ENCODE assay signal across 21 cellular contexts in genomic region chr11:127859941-127860354, GRCh38.
DNase-seq lines count a peak whose midpoint lies in the region; ATAC-seq and TF ChIP-seq lines count a peak whose summit lies in the region.
"Had no signal": no experiment of that assay in that cellular context is flagged by ENCODE, and none has a peak within 500 bp of the region (broad histone marks: within the 10 kb centered on the region; RNA-seq: fewer than 3 reads in every experiment).

No MANE protein-coding gene starts in this region.

- no peaks in the 10 kb centered on the region for H3K9me3 ChIP-seq in osteoblast (ENCODE audit: low read depth, low read length)
- H3K9me3 ChIP-seq in esophagus squamous epithelium, result no peaks in the 10 kb centered on the region
- H3K9me3 ChIP-seq: Caco-2, tibial nerve had no signal

- H3K4me2 ChIP-seq in osteoblast (ENCODE audit: insufficient read depth, low read length), result peak overlapping the region; percentile 15

- no peak overlapping the region for H3K4me3 ChIP-seq in brain microvascular endothelial cell (ENCODE audit: low read depth, low read length)
- H3K4me3 ChIP-seq in osteoblast (ENCODE audit: insufficient read depth, low read length), result no peak overlapping the region
- H3K4me3 ChIP-seq in esophagus squamous epithelium, result no peak overlapping the region
- H3K4me3 ChIP-seq: tibial nerve had no signal

- H3K27me3 ChIP-seq in brain microvascular endothelial cell (replicated peaks) (no peaks in the 10 kb centered on the region), osteoblast (ENCODE audit: insufficient read depth, low read length) (no peaks in the 10 kb centered on the region), esophagus squamous epithelium (no peaks in the 10 kb centered on the region)
- H3K27me3 ChIP-seq: tibial nerve had no signal

- no peak overlapping the region for H3K27ac ChIP-seq in brain microvascular endothelial cell
- H3K27ac ChIP-seq in osteoblast (ENCODE audit: low read depth, low read length), result peak overlapping the region; percentile 39
- H3K27ac ChIP-seq in esophagus squamous epithelium, result no peak overlapping the region
- H3K27ac ChIP-seq: tibial nerve, VCaP had no signal

- TF ChIP-seq CTCF in brain microvascular endothelial cell (IDR thresholded peaks at IDR 0.05; ENCODE audit: low read depth, low read length, missing control alignments) (no peak), osteoblast (IDR thresholded peaks at IDR 0.05; ENCODE audit: extremely low read depth, low read depth, low read length) (no peak), esophagus squamous epithelium (IDR thresholded peaks at IDR 0.05) (no peak)

- in situ Hi-C loops in brain microvascular endothelial cell (cut with HindIII; ENCODE audit: low pct_ligation_motif_present, low sequenced_read_pairs), result no loop called here

- intact Hi-C loops in esophagus squamous epithelium (cut with DNase I), result no loop called here

- H3K4me1 ChIP-seq in osteoblast (ENCODE audit: insufficient read depth, low read length), result peaks cover 6% of the 10 kb centered on the region
- H3K4me1 ChIP-seq in esophagus squamous epithelium, result no peaks in the 10 kb centered on the region
- H3K4me1 ChIP-seq: tibial nerve had no signal

- TF ChIP-seq POLR2A in esophagus squamous epithelium (IDR thresholded peaks at IDR 0.05), result no peak

- no peak for ATAC-seq in HG03378 (IDR thresholded peaks at IDR 0.05; ENCODE audit: unreplicated experiment)
- ATAC-seq: left ventricle myocardium superior; sciatic nerve; stimulated activated naive CD8-positive, alpha-beta T cell treated with anti-CD3 and anti-CD28 coated beads, Interleukin-15, Interleukin-2, amounts not matched to agents 100 U/mL and 50 U/mL, for 24 hours; T-cell had no signal

- DNase-seq in EH (ENCODE audit: low read depth) (peak; percentile 21), NCI-H146 treated with DMSO at 0.1 percent for 48 hours (lab: John Stamatoyannopoulos, UW; ENCODE audit: unreplicated experiment) (peak; percentile 60), brain microvascular endothelial cell (peak; percentile 14), osteoblast (ENCODE audit: insufficient read length, low spot score, missing footprints) (no peak), esophagus squamous epithelium (lab: John Stamatoyannopoulos, UW) (no peak), GOT3 (lab: John Stamatoyannopoulos, UW) (no peak)
- DNase-seq: activated CD4-positive, alpha-beta T cell treated with anti-CD3 and anti-CD28 coated beads, Interleukin-2, amount 50 U/mL, for 48 hours; activated naive CD4-positive, alpha-beta T cell; Caco-2; effector memory CD4-positive, alpha-beta T cell; H9; left ventricle myocardium superior; NCI-H187; NCI-H345; SHP77; stimulated activated naive CD8-positive, alpha-beta T cell treated with anti-CD3 and anti-CD28 coated beads, Interleukin-15, Interleukin-2, amounts not matched to agents 100 U/mL and 50 U/mL, for 24 hours; T-cell had no signal

- no peaks in the 10 kb centered on the region for H3K79me2 ChIP-seq in osteoblast (ENCODE audit: insufficient read depth, low read length)

- 28 to 33% methylated on average over 6 of the region's 6 CpGs for WGBS in esophagus squamous epithelium, 2 donors

- H2AFZ ChIP-seq in osteoblast (ENCODE audit: low read length), result peak overlapping the region; percentile 35

- H4K20me1 ChIP-seq in osteoblast (ENCODE audit: insufficient read depth, low read length), result no peaks in the 10 kb centered on the region

- H3K36me3 ChIP-seq in brain microvascular endothelial cell (replicated peaks), result no peaks in the 10 kb centered on the region
- no peaks in the 10 kb centered on the region for H3K36me3 ChIP-seq in osteoblast (ENCODE audit: insufficient read depth, low read length)
- H3K36me3 ChIP-seq in esophagus squamous epithelium, result no peaks in the 10 kb centered on the region
- H3K36me3 ChIP-seq: tibial nerve had no signal

Comparison
In these comparisons a context has a peak if more than half of its experiments do, and no peak if none do; other contexts are left out.
1. DNase-seq: peak in EH (single experiment), NCI-H146 treated with DMSO at 0.1 percent for 48 hours (single experiment) and brain microvascular endothelial cell (single experiment); none in osteoblast (single experiment), esophagus squamous epithelium (single experiment) and GOT3 (single experiment).